ENCODE assay signal across 14 cellular contexts in the genomic region with DNA sequence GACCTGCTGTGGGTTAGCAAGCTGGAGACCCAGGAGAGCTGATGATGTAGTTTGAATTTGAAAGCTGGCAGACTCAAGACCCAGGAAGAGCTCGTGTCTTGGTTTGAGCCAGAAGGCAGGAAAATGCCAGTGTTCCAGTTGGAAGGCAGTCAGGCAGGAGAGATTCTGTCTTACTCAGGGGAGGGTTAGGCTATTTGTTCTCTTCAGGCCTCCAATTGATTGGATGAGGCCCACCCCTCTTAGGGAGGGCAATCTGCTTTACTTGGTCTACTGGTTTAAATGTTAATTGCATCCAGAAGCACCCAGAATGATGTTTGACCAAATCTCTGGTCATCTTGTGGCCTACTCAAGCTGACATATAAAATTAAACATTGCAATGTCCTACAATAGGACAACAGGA. TPM values are rescaled to one million over a fixed set of nuclear protein-coding genes. Genes with fewer than 3 reads are reported as not detected.
DNase-seq lines count a peak whose midpoint lies in the region; ATAC-seq and TF ChIP-seq lines count a peak whose summit lies in the region.
"Had no signal": no experiment of that assay in that cellular context is flagged by ENCODE, and none has a peak within 500 bp of the region (broad histone marks: within the 10 kb centered on the region; RNA-seq: fewer than 3 reads in every experiment).

No MANE protein-coding gene starts in this region.

- H3K27me3 Mint-ChIP-seq in glutamatergic neuron (ENCODE audit: unreplicated experiment) = no peaks in the 10 kb centered on the region
- H3K27me3 Mint-ChIP-seq in activated CD4-positive, alpha-beta memory T cell treated with anti-CD3 and anti-CD28 coated beads, Interleukin-2, amount 10 ng/mL, durations not matched to agents 7 days and 5 days = peaks cover 23% of the 10 kb centered on the region

- H3K9me2 ChIP-seq in Karpas-422 (replicated peaks; ENCODE audit: insufficient read depth, low read length) = no peaks in the 10 kb centered on the region
- H3K9me2 ChIP-seq in MM.1S (replicated peaks; ENCODE audit: insufficient read depth, low read length) = no peaks in the 10 kb centered on the region

- H2BK5ac ChIP-seq in neuronal stem cell (ENCODE audit: low read length) = no peak overlapping the region

- POLR2A ChIA-PET in activated CD4-positive, alpha-beta memory T cell treated with anti-CD3 and anti-CD28 coated beads, Interleukin-2, amount 10 ng/mL, durations not matched to agents 7 days and 5 days (lab: Charles Lee) = no interaction called here

- H3K4me3 Mint-ChIP-seq in glutamatergic neuron (ENCODE audit: unreplicated experiment) = peak overlapping the region; percentile 10
- H3K4me3 Mint-ChIP-seq in activated CD4-positive, alpha-beta memory T cell treated with anti-CD3 and anti-CD28 coated beads, Interleukin-2, amount 10 ng/mL, durations not matched to agents 7 days and 5 days = no peak overlapping the region
- H3K4me3 Mint-ChIP-seq: B cell; CD4-positive, alpha-beta T cell had no signal

- in situ Hi-C loops in G401 (cut with HindIII; ENCODE audit: low sequenced_read_pairs) = no loop called here

- H4K8ac ChIP-seq in neuronal stem cell (ENCODE audit: low read depth, low read length) = no peak overlapping the region

- H3K4me2 ChIP-seq in neuronal stem cell (ENCODE audit: insufficient read depth, low read length, poor library complexity, severe bottlenecking) = no peak overlapping the region
- no peak overlapping the region for H3K4me2 ChIP-seq in Karpas-422 (ENCODE audit: low read depth, low read length, poor library complexity, severe bottlenecking)
- no peak overlapping the region for H3K4me2 ChIP-seq in MM.1S (ENCODE audit: low read depth, low read length)

- no peaks in the 10 kb centered on the region for H3F3A ChIP-seq in MM.1S (ENCODE audit: insufficient read depth, low read length)

- DNase-seq in G401 (ENCODE audit: low spot score) = peak; percentile 33
- DNase-seq in MG63 = peak; percentile 4
- DNase-seq in glutamatergic neuron = no peak
- DNase-seq in neuronal stem cell (ENCODE audit: low spot score) = peak; percentile 11
- DNase-seq in Karpas-422 = no peak
- DNase-seq in activated CD4-positive, alpha-beta memory T cell treated with anti-CD3 and anti-CD28 coated beads, Interleukin-2, amount 10 ng/mL, durations not matched to agents 7 days and 5 days = no peak
- no peak for DNase-seq in MM.1S
- DNase-seq: C1 segment of cervical spinal cord; Calu3; CD4-positive, alpha-beta T cell; DMS 273 treated with DMSO at 0.1 percent for 48 hours; H7 had no signal

- no peaks in the 10 kb centered on the region for H3K9me3 Mint-ChIP-seq in glutamatergic neuron (ENCODE audit: unreplicated experiment)
- no peaks in the 10 kb centered on the region for H3K9me3 Mint-ChIP-seq in activated CD4-positive, alpha-beta memory T cell treated with anti-CD3 and anti-CD28 coated beads, Interleukin-2, amount 10 ng/mL, durations not matched to agents 7 days and 5 days
- H3K9me3 Mint-ChIP-seq: CD4-positive, alpha-beta T cell had no signal

- no peaks in the 10 kb centered on the region for H3K27me3 ChIP-seq in MG63
- peaks cover 0 to 12% (median 0%) of the 10 kb centered on the region in 3 experiments for H3K27me3 ChIP-seq in neuronal stem cell (ENCODE audit: control insufficient read depth in 3 of 3, insufficient read depth in 3 of 3, low read depth in 1 of 3, low read length in 3 of 3)
- no peaks in the 10 kb centered on the region for H3K27me3 ChIP-seq in Karpas-422 (ENCODE audit: low read length)
- no peaks in the 10 kb centered on the region for H3K27me3 ChIP-seq in MM.1S (replicated peaks; ENCODE audit: insufficient read depth, low read length)

- H3K4me3 ChIP-seq in MG63 = no peak overlapping the region
- H3K4me3 ChIP-seq in neuronal stem cell (ENCODE audit: low read length in 2 of 2) = no peak overlapping the region
- no peak overlapping the region for H3K4me3 ChIP-seq in Karpas-422 (ENCODE audit: low read length)
- no peak overlapping the region for H3K4me3 ChIP-seq in MM.1S (ENCODE audit: low read length)

- H2AFZ ChIP-seq in neuronal stem cell (ENCODE audit: low read length) = peak overlapping the region; percentile 14
- H2AFZ ChIP-seq in Karpas-422 (ENCODE audit: low read length) = no peak overlapping the region
- H2AFZ ChIP-seq in MM.1S (ENCODE audit: low read length) = no peak overlapping the region

- no peaks in the 10 kb centered on the region for H3K36me3 Mint-ChIP-seq in glutamatergic neuron (ENCODE audit: unreplicated experiment)
- H3K36me3 Mint-ChIP-seq in activated CD4-positive, alpha-beta memory T cell treated with anti-CD3 and anti-CD28 coated beads, Interleukin-2, amount 10 ng/mL, durations not matched to agents 7 days and 5 days (ENCODE audit: low read depth) = no peaks in the 10 kb centered on the region

- H2BK15ac ChIP-seq in neuronal stem cell (ENCODE audit: low read length) = no peak overlapping the region

- no peak overlapping the region for H2AK5ac ChIP-seq in neuronal stem cell (ENCODE audit: low read depth, low read length)

- H3K9ac ChIP-seq in neuronal stem cell (ENCODE audit: low read depth, low read length, poor library complexity) (no peak overlapping the region), Karpas-422 (ENCODE audit: low read length) (no peak overlapping the region), MM.1S (ENCODE audit: low read length) (no peak overlapping the region)

- H3K4me1 ChIP-seq in neuronal stem cell (ENCODE audit: control insufficient read depth in 2 of 2, insufficient read depth in 1 of 2, low read depth in 1 of 2, low read length in 2 of 2) = peaks cover 0 to 3% of the 10 kb centered on the region in 2 donors
- no peaks in the 10 kb centered on the region for H3K4me1 ChIP-seq in Karpas-422 (ENCODE audit: low read length)
- H3K4me1 ChIP-seq in MM.1S (ENCODE audit: low read length) = no peaks in the 10 kb centered on the region

- no peak overlapping the region for H3K14ac ChIP-seq in neuronal stem cell (ENCODE audit: low read length)

- no peak for ATAC-seq in GM19395 (IDR thresholded peaks at IDR 0.05; ENCODE audit: unreplicated experiment)

- peaks cover 6% of the 10 kb centered on the region for H3K4me1 Mint-ChIP-seq in glutamatergic neuron (ENCODE audit: low read depth, unreplicated experiment)
- H3K4me1 Mint-ChIP-seq in activated CD4-positive, alpha-beta memory T cell treated with anti-CD3 and anti-CD28 coated beads, Interleukin-2, amount 10 ng/mL, durations not matched to agents 7 days and 5 days = no peaks in the 10 kb centered on the region
- H3K4me1 Mint-ChIP-seq: B cell had no signal

- no peak overlapping the region for H4K91ac ChIP-seq in neuronal stem cell (ENCODE audit: low read depth, low read length, poor library complexity)

- H3K18ac ChIP-seq in neuronal stem cell (ENCODE audit: low read length) = no peak overlapping the region

- no peak overlapping the region for H2BK120ac ChIP-seq in neuronal stem cell (ENCODE audit: low read depth, low read length)

- no peak overlapping the region for H3K4ac ChIP-seq in neuronal stem cell (ENCODE audit: low read length)

- H3K79me2 ChIP-seq in Karpas-422 (ENCODE audit: low read length) (no peaks in the 10 kb centered on the region), MM.1S (ENCODE audit: low read length) (no peaks in the 10 kb centered on the region)

- no peak overlapping the region for H3K27ac Mint-ChIP-seq in glutamatergic neuron (ENCODE audit: unreplicated experiment)
- H3K27ac Mint-ChIP-seq in activated CD4-positive, alpha-beta memory T cell treated with anti-CD3 and anti-CD28 coated beads, Interleukin-2, amount 10 ng/mL, durations not matched to agents 7 days and 5 days = no peak overlapping the region
- H3K27ac Mint-ChIP-seq: B cell; CD4-positive, alpha-beta T cell had no signal

- no peak overlapping the region for H3K27ac ChIP-seq in neuronal stem cell (replicated peaks; ENCODE audit: low read length)
- H3K27ac ChIP-seq in Karpas-422 (ENCODE audit: low read length) = no peak overlapping the region
- no peak overlapping the region for H3K27ac ChIP-seq in MM.1S (ENCODE audit: low read length)

- no CpG with 5 or more reads among the region's 1 CpG for WGBS in neuronal stem cell (ENCODE audit: extremely low coverage in 2 of 2, insufficient read length in 2 of 2, insufficient replicate concordance in 1 of 2), 2 donors

- no peaks in the 10 kb centered on the region for H4K20me1 ChIP-seq in Karpas-422 (ENCODE audit: insufficient read depth, low read depth, low read length)
- H4K20me1 ChIP-seq in MM.1S (ENCODE audit: insufficient read depth, low read length) = no peaks in the 10 kb centered on the region

- H2BK12ac ChIP-seq in neuronal stem cell (ENCODE audit: low read length) = no peak overlapping the region

- H3K36me3 ChIP-seq in MG63 (no peaks in the 10 kb centered on the region), neuronal stem cell (replicated peaks in 1 of 2; ENCODE audit: control insufficient read depth in 2 of 2, insufficient read depth in 2 of 2, low read length in 2 of 2) (no peaks in the 10 kb centered on the region), Karpas-422 (ENCODE audit: insufficient read depth, low read length) (no peaks in the 10 kb centered on the region), MM.1S (replicated peaks; ENCODE audit: insufficient read depth, low read length) (no peaks in the 10 kb centered on the region)

- no peaks in the 10 kb centered on the region for H3K9me3 ChIP-seq in MG63
- H3K9me3 ChIP-seq in neuronal stem cell (replicated peaks in 1 of 2; ENCODE audit: control insufficient read depth in 2 of 2, insufficient read depth in 1 of 2, low read depth in 1 of 2, low read length in 2 of 2) = no peaks in the 10 kb centered on the region
- no peaks in the 10 kb centered on the region for H3K9me3 ChIP-seq in Karpas-422 (ENCODE audit: low read length)
- no peaks in the 10 kb centered on the region for H3K9me3 ChIP-seq in MM.1S (replicated peaks; ENCODE audit: insufficient read depth, low read length)

- H3K23ac ChIP-seq in neuronal stem cell (ENCODE audit: low read depth, low read length, poor library complexity) = no peak overlapping the region

- H3K79me1 ChIP-seq in neuronal stem cell (ENCODE audit: low read depth, low read length) = no peaks in the 10 kb centered on the region

- CTCF ChIA-PET in activated CD4-positive, alpha-beta memory T cell treated with anti-CD3 and anti-CD28 coated beads, Interleukin-2, amount 10 ng/mL, durations not matched to agents 7 days and 5 days (lab: Charles Lee) = interaction anchor here (1.4 kb wide), 1 partner anchor 205 kb away, joined by 4 read pairs; no protein-coding TSS in a partner anchor

- TF ChIP-seq CTCF in glutamatergic neuron (IDR thresholded peaks at IDR 0.05; ENCODE audit: partially characterized antibody, unreplicated experiment) (no peak), MM.1S (IDR thresholded peaks at IDR 0.05; ENCODE audit: low read length) (no peak)

RNA-seq across cellular contexts. Expression of a gene that starts 40.4 kb away (rescaled TPM):
- total RNA-seq in G401 (2014; rRNA removed; shearing (Covaris generic)) = 40.1 and 42.2 TPM in 2 replicates
- total RNA-seq in MG63 (2014; rRNA removed; shearing (Covaris generic); ENCODE audit: low replicate concordance) = 26.2 and 49.3 TPM in 2 replicates
- 118 TPM for total RNA-seq in glutamatergic neuron (ENCODE audit: unreplicated experiment)
- polyA plus RNA-seq in neuronal stem cell (2013, experiment 1 of 2) = 240 TPM
- 247 TPM for polyA plus RNA-seq in neuronal stem cell (2013, experiment 2 of 2)
- total RNA-seq in Karpas-422 (2014; rRNA removed; shearing (Covaris generic); ENCODE audit: low replicate concordance) = 0.18 and 0.67 TPM in 2 replicates
- under 1 TPM; 0.13 to 0.40 TPM for total RNA-seq in activated CD4-positive, alpha-beta memory T cell treated with anti-CD3 and anti-CD28 coated beads, Interleukin-2, amount 10 ng/mL, durations not matched to agents 7 days and 5 days
- total RNA-seq: B cell had no signal

Comparison
In these comparisons a context has a peak if more than half of its experiments do, and no peak if none do; other contexts are left out.
1. DNase-seq: peak in G401 (single experiment), MG63 (single experiment) and neuronal stem cell (single experiment); none in glutamatergic neuron (single experiment), Karpas-422 (single experiment), activated CD4-positive, alpha-beta memory T cell treated with anti-CD3 and anti-CD28 coated beads, Interleukin-2, amount 10 ng/mL, durations not matched to agents 7 days and 5 days (single experiment) and MM.1S (single experiment).
2. RNA of a gene that starts 40.4 kb away (total RNA-seq): 118 TPM in glutamatergic neuron (single experiment), 26.2 to 49.3 TPM in MG63 and 40.1 to 42.2 TPM in G401; 0.18 to 0.67 TPM in Karpas-422 and 0.13 to 0.40 TPM in activated CD4-positive, alpha-beta memory T cell treated with anti-CD3 and anti-CD28 coated beads, Interleukin-2, amount 10 ng/mL, durations not matched to agents 7 days and 5 days; every median in the first group is over 10 times any median in the second.